ENCODE assay signal across 23 cellular contexts in genomic region chr5:98482321-98483111, GRCh38.
"Had no signal": no experiment of that assay in that cellular context is flagged by ENCODE, and none has a peak within 500 bp of the region (broad histone marks: within the 10 kb centered on the region; RNA-seq: fewer than 3 reads in every experiment).

No MANE protein-coding gene starts in this region.

- H3K27me3 Mint-ChIP-seq: activated B cell treated with CpG ODN at 0.5 μM for 24 hours; activated CD4-positive, alpha-beta T cell treated with anti-CD3 and anti-CD28 coated beads, Interleukin-2, amount 10 ng/mL, durations not matched to agents 24 days and 14 days; activated naive CD4-positive, alpha-beta T cell treated with anti-CD3 and anti-CD28 coated beads, Interleukin-2, amount 50 U/mL, for 24 hours; stimulated activated naive B cell treated with anti-CD40 and anti-IgM and Interleukin-4, amounts not matched to agents 10 μg/mL and 1 μg/mL and 100 μg/mL, for 72 hours had no signal

- H3K27ac ChIP-seq: adrenal gland, cardiac muscle cell, esophagus muscularis mucosa, gastrocnemius medialis, heart left ventricle, lower lobe of right lung, neural progenitor cell, parathyroid adenoma, tibial nerve, vagina had no signal

- H3K27ac Mint-ChIP-seq: activated B cell treated with CpG ODN at 0.5 μM for 24 hours; activated CD4-positive, alpha-beta T cell treated with anti-CD3 and anti-CD28 coated beads, Interleukin-2, amount 10 ng/mL, durations not matched to agents 24 days and 14 days; activated CD8-positive, alpha-beta T cell treated with anti-CD3 and anti-CD28 coated beads, Interleukin-2, amount 10 ng/mL, durations not matched to agents 7 days and 5 days; activated naive CD4-positive, alpha-beta T cell treated with anti-CD3 and anti-CD28 coated beads, Interleukin-2, amount 50 U/mL, for 24 hours; neural progenitor cell; stimulated activated naive B cell treated with anti-CD40 and anti-IgM and Interleukin-4, amounts not matched to agents 10 μg/mL and 1 μg/mL and 100 μg/mL, for 72 hours; T-helper 2 cell treated with Interferon-gamma antibody and Interleukin-4, amounts not matched to agents 5 μg/mL and 100 μg/mL, for 36 hours had no signal

- H3K36me3 Mint-ChIP-seq: activated naive CD4-positive, alpha-beta T cell treated with anti-CD3 and anti-CD28 coated beads, Interleukin-2, amount 50 U/mL, for 24 hours; neural progenitor cell; stimulated activated naive B cell treated with anti-CD40 and anti-IgM and Interleukin-4, amounts not matched to agents 10 μg/mL and 1 μg/mL and 100 μg/mL, for 72 hours had no signal

- H3K9ac ChIP-seq: neural progenitor cell, parathyroid adenoma had no signal

- H3K36me3 ChIP-seq: adrenal gland, cardiac muscle cell, esophagus muscularis mucosa, gastrocnemius medialis, heart left ventricle, lower lobe of right lung, neural progenitor cell, tibial nerve, vagina had no signal

- DNase-seq: activated B cell treated with CpG ODN at 0.5 μM for 24 hours; activated CD4-positive, alpha-beta T cell treated with anti-CD3 and anti-CD28 coated beads, Interleukin-2, amount 10 ng/mL, durations not matched to agents 24 days and 14 days; activated CD8-positive, alpha-beta memory T cell treated with anti-CD3 and anti-CD28 coated beads, Interleukin-2, amount 50 U/mL, for 4 hours; activated CD8-positive, alpha-beta T cell treated with anti-CD3 and anti-CD28 coated beads, Interleukin-2, amount 10 ng/mL, durations not matched to agents 7 days and 5 days; activated effector memory CD4-positive, alpha-beta T cell treated with anti-CD3 and anti-CD28 coated beads, Interleukin-2, amount 50 U/mL, for 16 hours; activated T-cell treated with anti-CD3 and anti-CD28 coated beads, Interleukin-2, amount 50 U/mL, for 48 hours; adrenal gland; gastrocnemius medialis; heart left ventricle; left colon; lower lobe of right lung; midbrain; stimulated activated CD4-positive, alpha-beta T cell treated with anti-CD3 and anti-CD28 coated beads, Interleukin-2, amount 100 ng/mL, for 48 hours; stimulated activated naive B cell treated with anti-CD40 and anti-IgM and Interleukin-4, amounts not matched to agents 10 μg/mL and 1 μg/mL and 100 μg/mL, for 72 hours; substantia nigra had no signal

- H3K4me1 Mint-ChIP-seq: activated B cell treated with CpG ODN at 0.5 μM for 24 hours; activated CD4-positive, alpha-beta T cell treated with anti-CD3 and anti-CD28 coated beads, Interleukin-2, amount 10 ng/mL, durations not matched to agents 24 days and 14 days; stimulated activated naive B cell treated with anti-CD40 and anti-IgM and Interleukin-4, amounts not matched to agents 10 μg/mL and 1 μg/mL and 100 μg/mL, for 72 hours had no signal

- H3K27me3 ChIP-seq: adrenal gland, cardiac muscle cell, esophagus muscularis mucosa, gastrocnemius medialis, heart left ventricle, neural progenitor cell, tibial nerve, vagina had no signal

- H2AFZ ChIP-seq: neural progenitor cell, parathyroid adenoma had no signal

- H3K4me2 ChIP-seq: neural progenitor cell had no signal

- H3K4me1 ChIP-seq: adrenal gland, gastrocnemius medialis, heart left ventricle, lower lobe of right lung, neural progenitor cell, parathyroid adenoma, tibial nerve, vagina had no signal

- H3K4me3 ChIP-seq: adrenal gland, cardiac muscle cell, esophagus muscularis mucosa, gastrocnemius medialis, heart left ventricle, lower lobe of right lung, neural progenitor cell, tibial nerve, vagina had no signal

- H3K9me3 Mint-ChIP-seq: activated B cell treated with CpG ODN at 0.5 μM for 24 hours; activated CD4-positive, alpha-beta T cell treated with anti-CD3 and anti-CD28 coated beads, Interleukin-2, amount 10 ng/mL, durations not matched to agents 24 days and 14 days; activated naive CD4-positive, alpha-beta T cell treated with anti-CD3 and anti-CD28 coated beads, Interleukin-2, amount 50 U/mL, for 24 hours; stimulated activated naive B cell treated with anti-CD40 and anti-IgM and Interleukin-4, amounts not matched to agents 10 μg/mL and 1 μg/mL and 100 μg/mL, for 72 hours; T-helper 2 cell treated with Interferon-gamma antibody and Interleukin-4, amounts not matched to agents 5 μg/mL and 100 μg/mL, for 36 hours had no signal

- H3K4me3 Mint-ChIP-seq: activated B cell treated with CpG ODN at 0.5 μM for 24 hours; activated CD4-positive, alpha-beta T cell treated with anti-CD3 and anti-CD28 coated beads, Interleukin-2, amount 10 ng/mL, durations not matched to agents 24 days and 14 days; activated CD8-positive, alpha-beta T cell treated with anti-CD3 and anti-CD28 coated beads, Interleukin-2, amount 10 ng/mL, durations not matched to agents 7 days and 5 days; activated naive CD4-positive, alpha-beta T cell treated with anti-CD3 and anti-CD28 coated beads, Interleukin-2, amount 50 U/mL, for 24 hours; neural progenitor cell; stimulated activated naive B cell treated with anti-CD40 and anti-IgM and Interleukin-4, amounts not matched to agents 10 μg/mL and 1 μg/mL and 100 μg/mL, for 72 hours; T-helper 2 cell treated with Interferon-gamma antibody and Interleukin-4, amounts not matched to agents 5 μg/mL and 100 μg/mL, for 36 hours had no signal

- H3K9me3 ChIP-seq: adrenal gland, esophagus muscularis mucosa, gastrocnemius medialis, heart left ventricle, lower lobe of right lung, tibial nerve, vagina had no signal
